Comparison of ENCODE assay signal across 7 cellular contexts in the genomic region with DNA sequence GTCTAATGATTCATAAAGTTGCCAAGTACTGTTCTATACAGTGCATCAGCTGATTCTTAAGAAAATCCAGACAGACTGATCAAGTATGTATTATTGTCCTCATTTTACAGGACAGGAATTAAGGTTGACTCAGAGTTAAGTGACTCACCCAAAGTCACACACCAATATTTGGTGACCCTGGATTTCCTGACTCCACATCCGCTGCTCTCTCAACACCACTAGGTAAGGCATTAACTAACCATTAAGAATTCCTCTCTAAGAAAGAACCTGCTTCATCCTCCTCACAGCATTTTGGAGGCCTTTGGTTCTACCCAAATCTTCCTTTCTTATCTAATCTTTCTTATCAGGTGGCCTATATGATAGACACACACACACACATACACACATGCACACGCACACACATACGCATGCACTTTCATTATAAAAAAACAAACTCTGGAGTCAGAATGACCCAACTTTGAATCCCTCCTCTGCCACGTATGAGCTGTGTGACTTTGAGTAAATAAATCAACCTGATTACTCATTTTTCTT.
A peak's percentile ranks its signal among the peaks of the same experiment; 100 is the strongest.
DNase-seq lines count a peak whose midpoint lies in the region; ATAC-seq lines count a peak whose summit lies in the region.

No MANE protein-coding gene starts in this region.

- H3K4me1 Mint-ChIP-seq in central memory CD8-positive, alpha-beta T cell: peaks cover 72% of the 10 kb centered on the region

- no peaks in the 10 kb centered on the region for H3K9me3 Mint-ChIP-seq in central memory CD8-positive, alpha-beta T cell

- H3K27ac ChIP-seq in substantia nigra (ENCODE audit: low read depth, low read length, poor library complexity, severe bottlenecking): no peak overlapping the region

- H3K27me3 Mint-ChIP-seq in central memory CD8-positive, alpha-beta T cell: no peaks in the 10 kb centered on the region

- peak; percentile 43 for DNase-seq in MV-4-11 (lab: John Stamatoyannopoulos, UW)
- no peak for DNase-seq in central memory CD8-positive, alpha-beta T cell (ENCODE audit: low spot score in 2 of 2)
- DNase-seq in stimulated activated CD8-positive, alpha-beta memory T cell treated with anti-CD3 and anti-CD28 coated beads, Interleukin-7, amount 100 ng/mL, for 4 hours (ENCODE audit: low read depth in 2 of 2): peak; percentile 21 to 31
- no peak for DNase-seq in NOMO-1 treated with dmso at 0.1 percent for 144 hours (lab: John Stamatoyannopoulos, UW; ENCODE audit: unreplicated experiment)
- DNase-seq in substantia nigra (lab: John Stamatoyannopoulos, UW): no peak

- H3K36me3 Mint-ChIP-seq in central memory CD8-positive, alpha-beta T cell (ENCODE audit: insufficient read depth): peaks cover 16% of the 10 kb centered on the region

- H3K4me3 Mint-ChIP-seq in central memory CD8-positive, alpha-beta T cell: peak overlapping the region; percentile 6

- peak overlapping the region; percentile 72 for H3K27ac Mint-ChIP-seq in central memory CD8-positive, alpha-beta T cell (ENCODE audit: low read depth)

- peak; percentile 68 for ATAC-seq in GM21423 (IDR thresholded peaks at IDR 0.05; ENCODE audit: unreplicated experiment)
- ATAC-seq in central memory CD8-positive, alpha-beta T cell (replicated peaks; ENCODE audit: extremely low read depth, poor library complexity, severe bottlenecking): peak; percentile 83
- ATAC-seq in GM18858 (IDR thresholded peaks at IDR 0.05; ENCODE audit: unreplicated experiment): no peak

Comparison
In these comparisons a context has a peak if more than half of its experiments do, and no peak if none do; other contexts are left out.
1. DNase-seq: peak in MV-4-11 (single experiment) and stimulated activated CD8-positive, alpha-beta memory T cell treated with anti-CD3 and anti-CD28 coated beads, Interleukin-7, amount 100 ng/mL, for 4 hours (2 of 2); none in central memory CD8-positive, alpha-beta T cell (0 of 2), NOMO-1 treated with dmso at 0.1 percent for 144 hours (single experiment) and substantia nigra (0 of 49).